13 cellular contexts compared by ENCODE assay signal in the genomic region with DNA sequence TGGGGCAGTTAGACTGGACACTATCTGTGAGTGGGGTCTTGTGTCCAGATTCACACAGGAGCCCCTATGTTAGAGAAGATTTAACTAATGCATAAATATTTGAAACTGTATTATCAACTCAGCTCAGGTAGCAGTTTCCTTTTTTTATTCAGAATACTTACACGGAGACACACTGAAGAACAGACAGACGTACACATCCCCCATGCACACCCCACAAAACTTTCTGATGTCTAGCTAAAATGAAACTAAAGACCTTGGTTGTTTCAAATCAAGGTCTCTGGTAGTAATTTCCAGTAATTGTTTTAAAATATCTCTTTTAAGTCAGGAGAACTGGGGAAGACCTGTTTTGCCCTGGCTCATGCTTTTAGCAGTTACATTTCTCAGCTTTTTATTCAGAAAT.
"Had no signal": no experiment of that assay in that cellular context is flagged by ENCODE, and none has a peak within 500 bp of the region (broad histone marks: within the 10 kb centered on the region; RNA-seq: fewer than 3 reads in every experiment).

No MANE protein-coding gene starts in this region.

- H3K9me3 Mint-ChIP-seq: activated B cell treated with CpG ODN at 0.5 μM for 24 hours had no signal

- H3K27ac Mint-ChIP-seq: activated B cell treated with CpG ODN at 0.5 μM for 24 hours, naive B cell had no signal

- H3K4me1 Mint-ChIP-seq: activated B cell treated with CpG ODN at 0.5 μM for 24 hours, naive B cell had no signal

- H3K36me3 Mint-ChIP-seq: naive B cell had no signal

- DNase-seq: activated B cell treated with CpG ODN at 0.5 μM for 24 hours; foreskin keratinocyte; left cardiac atrium; mesenchymal stem cell; mucosa of descending colon; naive B cell; stimulated activated CD4-positive, alpha-beta T cell treated with anti-CD3 and anti-CD28 coated beads, Interleukin-12 subunit alpha, Interleukin-12 subunit beta, amount 100 ng/mL, for 4 hours; stimulated activated CD4-positive, alpha-beta T cell treated with anti-CD3 and anti-CD28 coated beads, Interleukin-2, amount 100 ng/mL, for 24 hours; stomach; T-helper 1 cell; T-helper 9 cell; trophoblast cell had no signal

- ATAC-seq: foreskin keratinocyte, left cardiac atrium, mucosa of descending colon, SK-N-SH treated with all-trans-retinoic acid at 6 μM for 48 hours had no signal

- H3K4me3 Mint-ChIP-seq: activated B cell treated with CpG ODN at 0.5 μM for 24 hours, naive B cell had no signal
